In genomic region chr2:120764434-120764833, GRCh38 we compare ENCODE assay signal across 22 cellular contexts. TPM values are rescaled to one million over a fixed set of nuclear protein-coding genes. Genes with fewer than 3 reads are reported as not detected.
DNase-seq lines count a peak whose midpoint lies in the region; ATAC-seq and TF ChIP-seq lines count a peak whose summit lies in the region.
"Had no signal": no experiment of that assay in that cellular context is flagged by ENCODE, and none has a peak within 500 bp of the region (broad histone marks: within the 10 kb centered on the region; RNA-seq: fewer than 3 reads in every experiment).

No MANE protein-coding gene starts in this region.

- peak overlapping the region; percentile 28 for H3K9ac ChIP-seq in SK-N-MC (ENCODE audit: insufficient read length)
- H3K9ac ChIP-seq: KMS-11 had no signal

- peak; percentile 35 for DNase-seq in BJ (ENCODE audit: low read depth)
- DNase-seq in SK-N-MC (ENCODE audit: low read depth, low spot score): no peak
- no peak for DNase-seq in right atrium auricular region (ENCODE audit: low spot score)
- no peak for DNase-seq in osteocyte (ENCODE audit: extremely low spot score, unreplicated experiment)
- no peak for DNase-seq in effector memory CD4-positive, alpha-beta T cell
- no peak for DNase-seq in NCI-H82 treated with DMSO at 0.1 percent for 48 hours (lab: John Stamatoyannopoulos, UW; ENCODE audit: unreplicated experiment)
- DNase-seq in DMS153 treated with DMSO at 0.1 percent for 48 hours (lab: John Stamatoyannopoulos, UW; ENCODE audit: unreplicated experiment): no peak
- DNase-seq: activated gamma-delta T cell; DND-41; immature natural killer cell; mammary epithelial cell; MV-4-11; naive thymus-derived CD4-positive, alpha-beta T cell; NCI-H1694 treated with DMSO at 0.1 percent for 48 hours; NCI-H446 treated with DMSO at 0.1 percent for 48 hours; NK-92 treated with Interleukin-12 subunit alpha and Interleukin-12 subunit beta, amount 100 ng/mL, for 24 hours; SW 1271 had no signal

- H3K27ac Mint-ChIP-seq in osteocyte (ENCODE audit: unreplicated experiment): peak overlapping the region; percentile 92
- H3K27ac Mint-ChIP-seq: activated CD4-positive, alpha-beta T cell treated with anti-CD3 and anti-CD28 coated beads for 36 hours; immature natural killer cell; naive thymus-derived CD4-positive, alpha-beta T cell had no signal

- peaks cover 79% of the 10 kb centered on the region for H3K4me1 Mint-ChIP-seq in osteocyte (ENCODE audit: unreplicated experiment)
- H3K4me1 Mint-ChIP-seq: activated CD4-positive, alpha-beta T cell treated with anti-CD3 and anti-CD28 coated beads for 36 hours; immature natural killer cell; naive thymus-derived CD4-positive, alpha-beta T cell had no signal

- H3K27ac ChIP-seq in SK-N-MC (peak overlapping the region; percentile 58), right atrium auricular region (peak overlapping the region; percentile 58 to 71)
- no peak overlapping the region for H3K27ac ChIP-seq in effector memory CD4-positive, alpha-beta T cell (ENCODE audit: insufficient read depth, low read length, poor library complexity, severe bottlenecking)
- H3K27ac ChIP-seq: KMS-11 had no signal

- H3K4me3 Mint-ChIP-seq in osteocyte (ENCODE audit: unreplicated experiment): no peak overlapping the region
- H3K4me3 Mint-ChIP-seq: activated CD4-positive, alpha-beta T cell treated with anti-CD3 and anti-CD28 coated beads for 36 hours; immature natural killer cell; naive thymus-derived CD4-positive, alpha-beta T cell had no signal

- POLR2A ChIA-PET in BJ (lab: Charles Lee): interaction anchor here (0.6 kb wide), 2 partner anchors 404 to 464 kb away, joined by 3 to 10 read pairs; no protein-coding TSS in a partner anchor

- no peaks in the 10 kb centered on the region for H3K9me3 Mint-ChIP-seq in osteocyte (ENCODE audit: unreplicated experiment)
- H3K9me3 Mint-ChIP-seq: naive thymus-derived CD4-positive, alpha-beta T cell had no signal

- CTCF ChIA-PET in BJ (lab: Yijun Ruan, JAX): no interaction called here

- H3K9me3 ChIP-seq in SK-N-MC (ENCODE audit: low read depth, low read length) (no peaks in the 10 kb centered on the region), right atrium auricular region (no peaks in the 10 kb centered on the region)
- no peaks in the 10 kb centered on the region for H3K9me3 ChIP-seq in effector memory CD4-positive, alpha-beta T cell (ENCODE audit: control insufficient read depth, low read length)
- H3K9me3 ChIP-seq: adrenal gland had no signal

- no peak for ATAC-seq in HG02588 (IDR thresholded peaks at IDR 0.05; ENCODE audit: unreplicated experiment)
- ATAC-seq: activated CD4-positive, alpha-beta T cell treated with anti-CD3 and anti-CD28 coated beads for 36 hours; naive thymus-derived CD4-positive, alpha-beta T cell had no signal

- no peak overlapping the region for H3K4me3 ChIP-seq in BJ (ENCODE audit: low read depth, low read length)
- H3K4me3 ChIP-seq in SK-N-MC: no peak overlapping the region
- no peak overlapping the region for H3K4me3 ChIP-seq in right atrium auricular region
- H3K4me3 ChIP-seq in effector memory CD4-positive, alpha-beta T cell (ENCODE audit: insufficient read depth, low read depth, low read length, poor library complexity, severe bottlenecking): no peak overlapping the region
- H3K4me3 ChIP-seq: adrenal gland, cardiac muscle cell had no signal

- no peaks in the 10 kb centered on the region for H3K36me3 Mint-ChIP-seq in osteocyte (ENCODE audit: unreplicated experiment)
- H3K36me3 Mint-ChIP-seq: immature natural killer cell; naive thymus-derived CD4-positive, alpha-beta T cell had no signal

- TF ChIP-seq CTCF in BJ (IDR thresholded peaks at IDR 0.05; ENCODE audit: insufficient read depth, low read depth, low read length) (no peak), right atrium auricular region (IDR thresholded peaks at IDR 0.05) (no peak), osteocyte (IDR thresholded peaks at IDR 0.05) (no peak)

- H3K27me3 ChIP-seq in BJ (ENCODE audit: control insufficient read depth, insufficient read depth, low read length): no peaks in the 10 kb centered on the region
- no peaks in the 10 kb centered on the region for H3K27me3 ChIP-seq in right atrium auricular region
- H3K27me3 ChIP-seq in effector memory CD4-positive, alpha-beta T cell (replicated peaks; ENCODE audit: control insufficient read depth, insufficient read depth, low read length, poor library complexity, severe bottlenecking): no peaks in the 10 kb centered on the region
- H3K27me3 ChIP-seq: adrenal gland, cardiac muscle cell had no signal

- H3K4me1 ChIP-seq in right atrium auricular region: peaks cover 0 to 39% of the 10 kb centered on the region in 2 donors
- H3K4me1 ChIP-seq in effector memory CD4-positive, alpha-beta T cell (ENCODE audit: control insufficient read depth, insufficient read depth, low read length, poor library complexity, severe bottlenecking): no peaks in the 10 kb centered on the region

- H3K36me3 ChIP-seq in BJ (ENCODE audit: control insufficient read depth, insufficient read depth, low read length): peaks cover 1% of the 10 kb centered on the region
- H3K36me3 ChIP-seq in SK-N-MC (ENCODE audit: insufficient read depth, low read length): no peaks in the 10 kb centered on the region
- H3K36me3 ChIP-seq in right atrium auricular region: no peaks in the 10 kb centered on the region
- H3K36me3 ChIP-seq in effector memory CD4-positive, alpha-beta T cell (ENCODE audit: control insufficient read depth, insufficient read depth, low read length): no peaks in the 10 kb centered on the region
- H3K36me3 ChIP-seq: adrenal gland, cardiac muscle cell had no signal

- no peaks in the 10 kb centered on the region for H3K27me3 Mint-ChIP-seq in osteocyte (ENCODE audit: unreplicated experiment)

RNA-seq across cellular contexts. Expression of gene GLI2, which starts 28.8 kb away (rescaled TPM):
- 5.1 and 8.1 TPM in 2 replicates for polyA plus RNA-seq in BJ (2011; rRNA removed)
- polyA minus RNA-seq in BJ (2011; rRNA and poly(A)+ RNA removed): 5.9 and 8.5 TPM in 2 replicates
- total RNA-seq in right atrium auricular region (1 to 10 TPM; 1.5 to 3.5 TPM), osteocyte (33.2 and 34.2 TPM in 2 replicates)
- total RNA-seq: activated CD4-positive, alpha-beta T cell treated with anti-CD3 and anti-CD28 coated beads for 36 hours had no signal
- polyA plus RNA-seq: immature natural killer cell; naive thymus-derived CD4-positive, alpha-beta T cell had no signal
